Comparison of ENCODE assay signal across 6 cellular contexts in genomic region chr21:40349591-40349990, GRCh38.
"Had no signal": no experiment of that assay in that cellular context is flagged by ENCODE, and none has a peak within 500 bp of the region (broad histone marks: within the 10 kb centered on the region; RNA-seq: fewer than 3 reads in every experiment).

No MANE protein-coding gene starts in this region.

- ATAC-seq: K562 had no signal

- DNase-seq: KBM-7, KG1 had no signal

- H3K9ac ChIP-seq: KMS-11 had no signal

- H3K4me3 ChIP-seq: K562 had no signal

- FAIRE-seq: HTR-8/SVneo, K562 had no signal

- H3K4me2 ChIP-seq: KMS-11 had no signal

- H3K27ac ChIP-seq: HL-60, KMS-11 had no signal
